ENCODE assay signal across 8 cellular contexts in genomic region chr15:82809308-82810060, GRCh38. TPM values are rescaled to one million over a fixed set of nuclear protein-coding genes. Genes with fewer than 3 reads are reported as not detected.
DNase-seq lines count a peak whose midpoint lies in the region; ATAC-seq and TF ChIP-seq lines count a peak whose summit lies in the region.

Gene WHAMM, plus strand, starts transcription at chr15:82809628. Its CDS starts 99 bp downstream, at chr15:82809727.

- no peak for TF ChIP-seq CTCF in epithelial cell of proximal tubule (conservative IDR thresholded peaks at IDR 0.05; ENCODE audit: low read depth, low read length)

- peak; percentile 79 for ATAC-seq in GM21529 (IDR thresholded peaks at IDR 0.05; ENCODE audit: unreplicated experiment)

- no peaks in the 10 kb centered on the region for H3K27me3 Mint-ChIP-seq in IgD-negative memory B cell

- no peaks in the 10 kb centered on the region for H3K36me3 Mint-ChIP-seq in IgD-negative memory B cell

- peak within 1 kb of the TSS; percentile 76 for H3K4me3 ChIP-seq in epithelial cell of proximal tubule (ENCODE audit: low read depth, low read length)

- peak within 1 kb of the TSS; percentile 91 to 99 (median 93) for H3K27ac Mint-ChIP-seq in IgD-negative memory B cell

- peaks cover 42 to 55% (median 47%) of the 10 kb centered on the region in 3 donors for H3K4me1 Mint-ChIP-seq in IgD-negative memory B cell

- DNase-seq in DMS153 (lab: John Stamatoyannopoulos, UW) (peak; percentile 84), OCI-M1 (lab: John Stamatoyannopoulos, UW) (peak; percentile 99), activated T-cell treated with anti-CD3 and anti-CD28 coated beads for 48 hours (ENCODE audit: low read depth) (peak; percentile 92), epithelial cell of proximal tubule (ENCODE audit: low read depth) (peak; percentile 92), mucosa of gallbladder (ENCODE audit: low spot score) (peak; percentile 98)
- peak; percentile 90 for DNase-seq in stimulated activated CD8-positive, alpha-beta memory T cell treated with anti-CD3 and anti-CD28 coated beads, Interleukin-4, amount 100 ng/mL, for 4 hours (ENCODE audit: low read depth in 2 of 2, low spot score in 1 of 2)

- no peaks in the 10 kb centered on the region for H3K9me3 Mint-ChIP-seq in IgD-negative memory B cell

- peak within 1 kb of the TSS; percentile 93 to 98 (median 96) for H3K4me3 Mint-ChIP-seq in IgD-negative memory B cell

RNA-seq across cellular contexts. Expression of gene WHAMM, which starts in this region (rescaled TPM):
- 3.4 TPM for polyA plus RNA-seq in IgD-negative memory B cell
- total RNA-seq in epithelial cell of proximal tubule (6.0 TPM in 2 replicates), mucosa of gallbladder (10.0 TPM)

Comparison
In these comparisons a context has a peak if more than half of its experiments do, and no peak if none do; other contexts are left out.
1. Peak in every context shown above with its lines: DNase-seq, ATAC-seq and H3K4me3 ChIP-seq.